In the genomic region with DNA sequence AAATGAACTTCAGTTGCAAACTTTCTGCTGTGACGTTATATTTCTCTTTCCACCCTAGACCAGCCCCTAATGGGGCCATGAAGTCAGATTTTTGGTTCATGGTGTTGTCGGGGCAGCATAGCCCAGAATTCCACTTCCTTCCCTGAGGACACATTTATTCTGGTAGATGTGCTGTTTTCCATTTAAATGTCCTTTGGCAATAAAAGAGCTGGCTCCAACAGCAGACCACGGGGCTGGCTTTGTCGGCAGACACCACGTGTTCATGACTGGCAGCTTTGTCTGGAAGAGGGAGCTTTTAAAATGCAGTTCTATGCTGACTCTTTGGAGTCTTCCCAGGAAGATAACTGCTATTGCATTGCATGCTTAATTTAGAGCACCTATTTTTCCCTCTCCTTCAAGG, we compare ENCODE assay signal across 15 cellular contexts. TPM values are rescaled to one million over a fixed set of nuclear protein-coding genes. Genes with fewer than 3 reads are reported as not detected.
DNase-seq lines count a peak whose midpoint lies in the region; ATAC-seq, FAIRE-seq and TF ChIP-seq lines count a peak whose summit lies in the region.
"Had no signal": no experiment of that assay in that cellular context is flagged by ENCODE, and none has a peak within 500 bp of the region (broad histone marks: within the 10 kb centered on the region; RNA-seq: fewer than 3 reads in every experiment).

No MANE protein-coding gene starts in this region.

- H3K27me3 ChIP-seq in ascending aorta (no peaks in the 10 kb centered on the region), pancreas (no peaks in the 10 kb centered on the region)
- H3K27me3 ChIP-seq: BE2C, SJCRH30 had no signal

- peaks cover 0 to 2% (median 0%) of the 10 kb centered on the region in 3 donors for H3K27me3 Mint-ChIP-seq in CD14-positive monocyte (ENCODE audit: low read depth in 3 of 3)

- no peaks in the 10 kb centered on the region for H3K36me3 Mint-ChIP-seq in CD14-positive monocyte

- TF ChIP-seq CTCF in CD14-positive monocyte (IDR thresholded peaks at IDR 0.05) (no peak), ascending aorta (IDR thresholded peaks at IDR 0.05) (no peak), pancreas (IDR thresholded peaks at IDR 0.05) (no peak)

- peak overlapping the region in 4 of 7 donors; percentile 47 to 99 (median 61) for H3K27ac Mint-ChIP-seq in CD14-positive monocyte
- H3K27ac Mint-ChIP-seq: dendritic cell treated with granulocyte-macrophage colony-stimulating factor and Interleukin-4, amounts not matched to agents 40 ng/mL and 50 ng/mL, for 4 days had no signal

- H3K4me3 ChIP-seq in ascending aorta: no peak overlapping the region
- no peak overlapping the region for H3K4me3 ChIP-seq in pancreas
- H3K4me3 ChIP-seq: SJCRH30 had no signal

- H3K4me3 Mint-ChIP-seq in CD14-positive monocyte: no peak overlapping the region
- H3K4me3 Mint-ChIP-seq: dendritic cell treated with granulocyte-macrophage colony-stimulating factor and Interleukin-4, amounts not matched to agents 40 ng/mL and 50 ng/mL, for 4 days had no signal

- no peak for FAIRE-seq in pancreas (lab: Jason Lieb, UNC)

- H3K27ac ChIP-seq in ascending aorta: peak overlapping the region; percentile 72 to 87
- no peak overlapping the region for H3K27ac ChIP-seq in pancreas
- H3K27ac ChIP-seq: SJCRH30 had no signal

- DNase-seq in CD14-positive monocyte (ENCODE audit: low spot score): no peak
- DNase-seq in ascending aorta (ENCODE audit: low spot score in 2 of 2): peak; percentile 71 to 88
- DNase-seq in cardiac septum (ENCODE audit: low spot score): peak; percentile 84
- DNase-seq in pancreas: no peak
- no peak for DNase-seq in NCI-H748 (lab: John Stamatoyannopoulos, UW; ENCODE audit: unreplicated experiment)
- no peak for DNase-seq in NCI-H446 treated with DMSO at 0.1 percent for 48 hours (lab: John Stamatoyannopoulos, UW)
- DNase-seq: BE2C; NCI-H2171; SJCRH30; stimulated activated CD4-positive, alpha-beta T cell treated with anti-CD3 and anti-CD28 coated beads, Interleukin-4, amount 100 ng/mL, for 24 hours had no signal

- peaks cover 0 to 2% (median 0%) of the 10 kb centered on the region in 7 donors for H3K9me3 Mint-ChIP-seq in CD14-positive monocyte
- H3K9me3 Mint-ChIP-seq: dendritic cell treated with granulocyte-macrophage colony-stimulating factor and Interleukin-4, amounts not matched to agents 40 ng/mL and 50 ng/mL, for 4 days had no signal

- intact Hi-C loops in CD14-positive monocyte (cut with micrococcal nuclease) (no loop called here), ascending aorta (cut with DNase I) (loop anchor here (1.0 to 2.0 kb wide), 2 partner anchors 16 to 74 kb away; partner anchors contain the start of gene KCNMB1), cardiac septum (cut with DNase I) (no loop called here), pancreas (cut with DNase I) (no loop called here)

- H3K4me1 ChIP-seq in ascending aorta (peaks cover 4 to 9% of the 10 kb centered on the region in 2 donors), pancreas (no peaks in the 10 kb centered on the region)
- H3K4me1 ChIP-seq: BE2C, SJCRH30 had no signal

- H3K36me3 ChIP-seq in ascending aorta: no peaks in the 10 kb centered on the region
- H3K36me3 ChIP-seq in pancreas: no peaks in the 10 kb centered on the region
- H3K36me3 ChIP-seq: BE2C, SJCRH30 had no signal

- 33 to 43% methylated on average over 5 of the region's 5 CpGs for WGBS in pancreas, 2 donors

- H3K9me3 ChIP-seq in ascending aorta (no peaks in the 10 kb centered on the region), pancreas (no peaks in the 10 kb centered on the region)
- H3K9me3 ChIP-seq: BE2C, SJCRH30 had no signal

- ATAC-seq in pancreas (peak in 3 of 4 donors; percentile 37 to 66 (median 52)), GM19328 (IDR thresholded peaks at IDR 0.05; ENCODE audit: unreplicated experiment) (no peak), GM21423 (IDR thresholded peaks at IDR 0.05; ENCODE audit: unreplicated experiment) (no peak)
- ATAC-seq: left colon had no signal

- peaks cover 57% of the 10 kb centered on the region for H3K4me1 Mint-ChIP-seq in CD14-positive monocyte

RNA-seq across cellular contexts. Expression of gene LCP2, which starts 17.6 kb away (rescaled TPM):
- polyA plus RNA-seq in CD14-positive monocyte (10 to 100 TPM; 52.0 to 89.5 TPM), pancreas (1 to 10 TPM; 1.9 to 2.6 TPM)
- total RNA-seq in ascending aorta (9.3 TPM), cardiac septum (6.2 TPM), pancreas (10 to 100 TPM in 2 of 6 donors, 1 to 10 TPM in 4; 2.0 to 22.0 (median 4.9) TPM)
- total RNA-seq: HT-29, SJCRH30 had no signal

Comparison
In these comparisons a context has a peak if more than half of its experiments do, and no peak if none do; other contexts are left out.
1. DNase-seq: peak in ascending aorta (2 of 2) and cardiac septum (single experiment); none in CD14-positive monocyte (single experiment), pancreas (0 of 6), NCI-H748 (single experiment) and NCI-H446 treated with DMSO at 0.1 percent for 48 hours (single experiment).
2. H3K27ac ChIP-seq: peak in ascending aorta (2 of 2); none in pancreas (0 of 4).
3. ATAC-seq: peak in pancreas (3 of 4); none in GM19328 (single experiment) and GM21423 (single experiment).